Comparison of ENCODE assay signal across 19 cellular contexts in genomic region chr13:108190897-108191296, GRCh38. TPM values are rescaled to one million over a fixed set of nuclear protein-coding genes. Genes with fewer than 3 reads are reported as not detected.
A peak's percentile ranks its signal among the peaks of the same experiment; 100 is the strongest.
DNase-seq lines count a peak whose midpoint lies in the region; ATAC-seq, FAIRE-seq and TF ChIP-seq lines count a peak whose summit lies in the region.
"Had no signal": no experiment of that assay in that cellular context is flagged by ENCODE, and none has a peak within 500 bp of the region (broad histone marks: within the 10 kb centered on the region; RNA-seq: fewer than 3 reads in every experiment).

No MANE protein-coding gene starts in this region.

- H3K4me2 ChIP-seq in K562 (ENCODE audit: insufficient read depth, low read length), result no peak overlapping the region

- H3K9ac ChIP-seq in K562 (ENCODE audit: insufficient read depth in 1 of 2, low read depth in 2 of 2, low read length in 2 of 2), result no peak overlapping the region
- H3K9ac ChIP-seq: GM23248 had no signal

- no TSS peak for BruUV-seq in K562 (replicated peaks; lab: Mats Ljungman, UMichigan)

- in situ Hi-C loops in K562 (cut with MboI), result no loop called here

- no peaks in the 10 kb centered on the region for H3K79me2 ChIP-seq in K562 (ENCODE audit: control insufficient read depth, insufficient read depth, low read length)

- no peak for TF ChIP-seq RAD21 in K562 (CRISPR knock-in tag; conservative IDR thresholded peaks at IDR 0.05 in 1 of 2, IDR thresholded peaks at IDR 0.05 in 1 of 2)

- TF ChIP-seq EP300 in K562 (IDR thresholded peaks at IDR 0.05; ENCODE audit: low read length), result no peak

- CTCF ChIA-PET in HEK293 (lab: Yijun Ruan, JAX) (interaction anchor here (0.6 to 2.0 kb wide), 2 partner anchors 35 to 72 kb away, joined by 3 to 5 read pairs; no protein-coding TSS in a partner anchor), K562 (lab: Yijun Ruan, JAX; ENCODE audit: low intra/inter-chr PET ratio) (no interaction called here)

- DNase-seq in H54 (ENCODE audit: insufficient read length, low spot score) (no peak), K562 (ENCODE audit: extremely low read depth in 1 of 4, low spot score in 3 of 4) (no peak), GM12891 (ENCODE audit: insufficient read length, low spot score) (no peak), NCI-H2107 treated with DMSO at 0.1 percent for 48 hours (lab: John Stamatoyannopoulos, UW; ENCODE audit: unreplicated experiment) (no peak)
- DNase-seq: C1 segment of cervical spinal cord; Calu3; CD4-positive, alpha-beta memory T cell; COR-L47; DMS53; DMS79 treated with DMSO at 0.1 percent for 48 hours; GF-D8; GM23248; H9; HFFc6 had no signal

- H3K27ac ChIP-seq in HEK293 (ENCODE audit: extremely low read depth, low read depth, low read length), result no peak overlapping the region
- H3K27ac ChIP-seq in K562 (ENCODE audit: extremely low read depth, low read depth, low read length), result no peak overlapping the region
- H3K27ac ChIP-seq: GM23248 had no signal

- 6% methylated on average over 2 of the region's 3 CpGs for WGBS in K562 (ENCODE audit: insufficient coverage, low coverage, missing lambda C conversion rate)

- FAIRE-seq in H54 (lab: Jason Lieb, UNC), result peak; percentile 76
- FAIRE-seq in K562 (lab: Jason Lieb, UNC), result no peak
- no peak for FAIRE-seq in GM12891 (lab: Jason Lieb, UNC)
- FAIRE-seq: GM12892, H1 had no signal

- H3K4me3 ChIP-seq in HEK293 (ENCODE audit: low read depth, low read length) (no peak overlapping the region), K562 (no peak overlapping the region)
- H3K4me3 ChIP-seq: GM23248 had no signal

- TF ChIP-seq CTCF in HEK293 (tag by site-specific recombination; IDR thresholded peaks at IDR 0.05) (no peak), K562 (IDR thresholded peaks at IDR 0.05 in 2 of 3, conservative IDR thresholded peaks at IDR 0.05 in 1 of 3; ENCODE audit: insufficient read depth in 2 of 3, low read depth in 1 of 3, low read length in 3 of 3) (no peak)

- no peaks in the 10 kb centered on the region for H3K9me1 ChIP-seq in K562 (ENCODE audit: control insufficient read depth, insufficient read depth, low read length)

- H3K4me1 ChIP-seq in HEK293 (ENCODE audit: control insufficient read depth, insufficient read depth, low read length) (no peaks in the 10 kb centered on the region), K562 (replicated peaks in 1 of 2; ENCODE audit: control insufficient read depth in 2 of 2, insufficient read depth in 2 of 2, low read length in 2 of 2) (no peaks in the 10 kb centered on the region)

- TF ChIP-seq POLR2A in H54 (IDR thresholded peaks at IDR 0.05; ENCODE audit: low read depth, low read length) (no peak), K562 (conservative IDR thresholded peaks at IDR 0.05) (no peak), GM12891 (IDR thresholded peaks at IDR 0.05; ENCODE audit: low read depth, low read length) (no peak)

- no peaks in the 10 kb centered on the region for H3K27me3 ChIP-seq in K562 (ENCODE audit: control insufficient read depth in 2 of 2, insufficient read depth in 2 of 2, low read length in 2 of 2)

- intact Hi-C loops in K562 (cut with micrococcal nuclease), result no loop called here

- H2AFZ ChIP-seq in K562 (ENCODE audit: low read depth, low read length), result peak overlapping the region; percentile 38; the same call in 1 of the 2 replicates
- H2AFZ ChIP-seq: GM23248 had no signal

- POLR2A ChIA-PET in HEK293 (lab: Yijun Ruan, JAX), result no interaction called here
- POLR2A ChIA-PET in K562 (lab: Yijun Ruan, JAX), result no interaction called here

- H3K9me3 ChIP-seq in HEK293 (ENCODE audit: control insufficient read depth, insufficient read depth, low read depth, low read length) (no peaks in the 10 kb centered on the region), K562 (replicated peaks; ENCODE audit: control insufficient read depth, insufficient read depth, low read depth, low read length) (no peaks in the 10 kb centered on the region)

- H3K36me3 ChIP-seq in HEK293 (ENCODE audit: control insufficient read depth in 2 of 2, insufficient read depth in 1 of 2, low read length in 2 of 2) (no peaks in the 10 kb centered on the region), K562 (ENCODE audit: control insufficient read depth, insufficient read depth, low read length) (no peaks in the 10 kb centered on the region)

- H4K20me1 ChIP-seq in K562 (replicated peaks; ENCODE audit: control insufficient read depth, insufficient read depth, low read length), result no peaks in the 10 kb centered on the region

- ATAC-seq in K562 (no peak), GM21786 (IDR thresholded peaks at IDR 0.05; ENCODE audit: unreplicated experiment) (no peak)
- ATAC-seq: HCT116 had no signal

TF ChIP-seq in HEK293, 187 proteins besides CTCF, POLR2A, EP300 and RAD21 (continues in another document):
- no peak for TF ChIP-seq ZNF114 (tag by site-specific recombination; IDR thresholded peaks at IDR 0.05)

TF ChIP-seq in K562, 482 proteins besides CTCF, POLR2A, EP300 and RAD21 (continues in another document):
- no peak for TF ChIP-seq ZNF445 (CRISPR knock-in tag; IDR thresholded peaks at IDR 0.05; ENCODE audit: low read depth)

TF ChIP-seq in GM12891, 5 proteins besides CTCF, POLR2A, EP300 and RAD21:
- TF ChIP-seq PAX5 (IDR thresholded peaks at IDR 0.05; ENCODE audit: insufficient read depth, low read length, severe bottlenecking), result no peak
- no peak for TF ChIP-seq POU2F2 (IDR thresholded peaks at IDR 0.05; ENCODE audit: low read depth, low read length)
- no peak for TF ChIP-seq TAF1 (IDR thresholded peaks at IDR 0.05; ENCODE audit: low read depth, low read length)
- no peak for TF ChIP-seq SPI1 (IDR thresholded peaks at IDR 0.05; ENCODE audit: low read depth, low read length)
- no peak for TF ChIP-seq POLR2AphosphoS5 (IDR thresholded peaks at IDR 0.05; ENCODE audit: low read depth, low read length)

RNA-seq across cellular contexts. Expression of gene LIG4, which starts 24.4 kb away (rescaled TPM):
- total RNA-seq in K562 (2011; cell fraction: chromatin; rRNA removed; ENCODE audit: low replicate concordance), result 2.8 and 15.5 TPM in 2 replicates
- total RNA-seq in K562 (2011; cell fraction: nucleolus; rRNA removed), result 1.8 and 2.8 TPM in 2 replicates
- total RNA-seq in K562 (2011; cell fraction: nucleoplasm; rRNA removed), result 3.8 and 4.1 TPM in 2 replicates
- 2.5 and 3.1 TPM in 2 replicates for total RNA-seq in K562 (2014; rRNA removed)
- total RNA-seq in K562 (2014; rRNA removed; fragmentation: Illumina TruSeq; extraction: Trizol), result 6.1 and 7.1 TPM in 2 replicates
- 4.6 and 5.1 TPM in 2 replicates for total RNA-seq in K562 (2015; rRNA removed; fragmentation: Illumina TruSeq; extraction: Trizol)
- 4.0 and 4.1 TPM in 2 replicates for total RNA-seq in K562 (2021)
- polyA plus RNA-seq in K562 (2011; rRNA removed), result 5.9 and 7.8 TPM in 2 replicates
- 1.1 and 2.3 TPM in 2 replicates for polyA plus RNA-seq in K562 (2011; cell fraction: cytosol; rRNA removed)
- polyA plus RNA-seq in K562 (2011; cell fraction: nucleus; rRNA removed), result 5.9 and 6.9 TPM in 2 replicates
- polyA plus RNA-seq in K562 (2012), result 3.4 and 6.5 TPM in 2 replicates
- 5.3 and 7.1 TPM in 2 replicates for polyA plus RNA-seq in K562 (2014; fragmentation: Illumina TruSeq; extraction: Trizol)
- polyA plus RNA-seq in K562 (2014; fragmentation: Nextera tagmentation; extraction: Ambion mirVana), result 1 to 10 TPM; 1.5 to 3.1 TPM
- polyA plus RNA-seq in K562 (2014; rRNA removed), result 4.5 and 6.0 TPM in 2 replicates
- 4.4 and 4.7 TPM in 2 replicates for polyA minus RNA-seq in K562 (2011; rRNA and poly(A)+ RNA removed)
- polyA minus RNA-seq in K562 (2011; cell fraction: cytosol; rRNA and poly(A)+ RNA removed), result 1.6 and 3.5 TPM in 2 replicates
- 1.9 and 3.9 TPM in 2 replicates for polyA minus RNA-seq in K562 (2011; cell fraction: nucleus; rRNA and poly(A)+ RNA removed)
- polyA plus RNA-seq in GM12891 (2012; ENCODE audit: low read depth, missing spikeins), result 3.6 TPM

RNA-seq across cellular contexts. Expression of gene ABHD13, which starts 27.3 kb away (rescaled TPM):
- total RNA-seq in K562 (2011; cell fraction: chromatin; rRNA removed; ENCODE audit: low replicate concordance), result 3.6 and 9.8 TPM in 2 replicates
- total RNA-seq in K562 (2011; cell fraction: nucleolus; rRNA removed), result 2.3 and 3.2 TPM in 2 replicates
- 5.8 and 9.8 TPM in 2 replicates for total RNA-seq in K562 (2011; cell fraction: nucleoplasm; rRNA removed)
- total RNA-seq in K562 (2014; rRNA removed), result 3.5 and 4.0 TPM in 2 replicates
- 4.2 TPM in 2 replicates for total RNA-seq in K562 (2014; rRNA removed; fragmentation: Illumina TruSeq; extraction: Trizol)
- total RNA-seq in K562 (2015; rRNA removed; fragmentation: Illumina TruSeq; extraction: Trizol), result 3.8 and 4.1 TPM in 2 replicates
- 3.9 and 4.3 TPM in 2 replicates for total RNA-seq in K562 (2021)
- 5.8 and 7.0 TPM in 2 replicates for polyA plus RNA-seq in K562 (2011; rRNA removed)
- polyA plus RNA-seq in K562 (2011; cell fraction: cytosol; rRNA removed), result 1.3 and 2.8 TPM in 2 replicates
- polyA plus RNA-seq in K562 (2011; cell fraction: nucleus; rRNA removed), result 1.9 and 3.5 TPM in 2 replicates
- 3.2 and 3.4 TPM in 2 replicates for polyA plus RNA-seq in K562 (2012)
- polyA plus RNA-seq in K562 (2014; fragmentation: Illumina TruSeq; extraction: Trizol), result 4.5 and 5.0 TPM in 2 replicates
- 1 to 10 TPM; 1.7 to 2.7 TPM for polyA plus RNA-seq in K562 (2014; fragmentation: Nextera tagmentation; extraction: Ambion mirVana)
- 4.0 and 4.1 TPM in 2 replicates for polyA plus RNA-seq in K562 (2014; rRNA removed)
- 6.3 and 7.4 TPM in 2 replicates for polyA minus RNA-seq in K562 (2011; rRNA and poly(A)+ RNA removed)
- 2.2 TPM in 2 replicates for polyA minus RNA-seq in K562 (2011; cell fraction: cytosol; rRNA and poly(A)+ RNA removed)
- polyA minus RNA-seq in K562 (2011; cell fraction: nucleus; rRNA and poly(A)+ RNA removed), result 6.5 and 13.7 TPM in 2 replicates
- polyA plus RNA-seq in GM12891 (2012; ENCODE audit: low read depth, missing spikeins), result 4.0 TPM
